39 cellular contexts compared by ENCODE assay signal in genomic region chr2:3709225-3709624, GRCh38. TPM values are rescaled to one million over a fixed set of nuclear protein-coding genes. Genes with fewer than 3 reads are reported as not detected.
"Had no signal": no experiment of that assay in that cellular context is flagged by ENCODE, and none has a peak within 500 bp of the region (broad histone marks: within the 10 kb centered on the region; RNA-seq: fewer than 3 reads in every experiment).

No MANE protein-coding gene starts in this region.

- H3K4me2 ChIP-seq: KMS-11 had no signal

- H3K9ac ChIP-seq: KMS-11 had no signal

- DNase-seq: Karpas-422, Kasumi-1, KG1, MG63, MM.1S, MV-4-11, NCI-H1048, NCI-H1092, NCI-H1092 treated with DMSO at 0.1 percent for 48 hours, NCI-H1105, NCI-H1105 treated with DMSO at 0.1 percent for 48 hours, NCI-H1417, NCI-H1417 treated with DMSO at 0.1 percent for 48 hours, NCI-H1436, NCI-H1436 treated with DMSO at 0.1 percent for 48 hours, NCI-H146, NCI-H1694, NCI-H1694 treated with DMSO at 0.1 percent for 48 hours, NCI-H187, NCI-H187 treated with DMSO at 0.1 percent for 48 hours, NCI-H1930, NCI-H2029, NCI-H2029 treated with DMSO at 0.1 percent for 48 hours, NCI-H2081, NCI-H2081 treated with DMSO at 0.1 percent for 48 hours, NCI-H2107, NCI-H2171, NCI-H2171 treated with DMSO at 0.1 percent for 48 hours, NCI-H2227 treated with DMSO at 0.1 percent for 48 hours, NCI-H226, NCI-H345, NCI-H446, NCI-H446 treated with DMSO at 0.1 percent for 48 hours, NCI-H510A had no signal

- H3K27ac ChIP-seq: KMS-11 had no signal

- H3K4me3 ChIP-seq: MG63 had no signal

- H3K36me3 ChIP-seq: MG63 had no signal

- H3K9me3 ChIP-seq: MG63 had no signal

RNA-seq across cellular contexts. Expression of gene DCDC2C, which starts 5.8 kb away (rescaled TPM):
- total RNA-seq: LHCN-M2, M059J, MCF 10A, NCI-H460 had no signal

RNA-seq across cellular contexts. Expression of gene ALLC, which starts 51.2 kb away (rescaled TPM):
- total RNA-seq: LHCN-M2, M059J, MCF 10A, NCI-H460 had no signal
